Comparison of ENCODE assay signal across 20 cellular contexts in genomic region chr21:26123012-26123411, GRCh38. TPM values are rescaled to one million over a fixed set of nuclear protein-coding genes. Genes with fewer than 3 reads are reported as not detected.
A peak's percentile ranks its signal among the peaks of the same experiment; 100 is the strongest.
DNase-seq lines count a peak whose midpoint lies in the region; ATAC-seq and TF ChIP-seq lines count a peak whose summit lies in the region.
"Had no signal": no experiment of that assay in that cellular context is flagged by ENCODE, and none has a peak within 500 bp of the region (broad histone marks: within the 10 kb centered on the region; RNA-seq: fewer than 3 reads in every experiment).

No MANE protein-coding gene starts in this region.

- 30% methylated on average over 1 of the region's 1 CpG for WGBS in esophagus muscularis mucosa

- TF ChIP-seq POLR2A in esophagus muscularis mucosa (IDR thresholded peaks at IDR 0.05; ENCODE audit: low read depth): no peak

- H3K4me1 ChIP-seq in esophagus muscularis mucosa (peaks cover 52 to 70% (median 64%) of the 10 kb centered on the region in 4 donors), mucosa of descending colon (ENCODE audit: low read depth) (peaks cover 44% of the 10 kb centered on the region)
- H3K4me1 ChIP-seq in CD8-positive, alpha-beta memory T cell (ENCODE audit: insufficient read depth, low read length): no peaks in the 10 kb centered on the region

- TF ChIP-seq EP300 in esophagus muscularis mucosa (IDR thresholded peaks at IDR 0.05): no peak

- no peak overlapping the region for H3K4me3 Mint-ChIP-seq in CD8-positive, alpha-beta memory T cell

- POLR2A ChIA-PET in CD8-positive, alpha-beta memory T cell (lab: Charles Lee): no interaction called here

- intact Hi-C loops in esophagus muscularis mucosa (cut with DNase I) (no loop called here), mucosa of descending colon (cut with DNase I, micrococcal nuclease) (no loop called here)

- H3K9ac ChIP-seq in SK-N-MC (ENCODE audit: insufficient read length): no peak overlapping the region

- no peaks in the 10 kb centered on the region for H3K9me3 Mint-ChIP-seq in CD8-positive, alpha-beta memory T cell

- H3K36me3 Mint-ChIP-seq in CD8-positive, alpha-beta memory T cell: no peaks in the 10 kb centered on the region

- no peaks in the 10 kb centered on the region for H3K4me1 Mint-ChIP-seq in CD8-positive, alpha-beta memory T cell

- H3K36me3 ChIP-seq in SK-N-MC (ENCODE audit: insufficient read depth, low read length) (no peaks in the 10 kb centered on the region), esophagus muscularis mucosa (no peaks in the 10 kb centered on the region), mucosa of descending colon (ENCODE audit: low read depth) (no peaks in the 10 kb centered on the region)
- no peaks in the 10 kb centered on the region for H3K36me3 ChIP-seq in CD8-positive, alpha-beta memory T cell (ENCODE audit: insufficient read depth, low read length)

- ATAC-seq in mucosa of descending colon (peak; percentile 54), HG02678 (IDR thresholded peaks at IDR 0.05; ENCODE audit: unreplicated experiment) (no peak)

- peaks cover 3 to 8% of the 10 kb centered on the region in 2 donors for H3K27me3 Mint-ChIP-seq in CD8-positive, alpha-beta memory T cell

- H3K27ac Mint-ChIP-seq in CD8-positive, alpha-beta memory T cell: no peak overlapping the region

- peak; percentile 45 for DNase-seq in HCEC 1CT
- no peak for DNase-seq in SK-N-MC (ENCODE audit: low read depth, low spot score)
- no peak for DNase-seq in esophagus muscularis mucosa (ENCODE audit: extremely low spot score)
- DNase-seq in mucosa of descending colon: no peak
- DNase-seq in CD8-positive, alpha-beta memory T cell: no peak
- no peak for DNase-seq in putamen (ENCODE audit: low spot score)
- DNase-seq in dermis blood vessel endothelial cell: no peak
- DNase-seq: DMS153, EL, KG1, NCI-H1436, NCI-H2029, NCI-H2171, NCI-H446 treated with DMSO at 0.1 percent for 48 hours, NCI-H748 treated with DMSO at 0.1 percent for 48 hours, OCI-M1, SIG-M5 had no signal

- TF ChIP-seq CTCF in esophagus muscularis mucosa (IDR thresholded peaks at IDR 0.05) (no peak), mucosa of descending colon (IDR thresholded peaks at IDR 0.05) (no peak)

- H3K27me3 ChIP-seq in esophagus muscularis mucosa: no peaks in the 10 kb centered on the region
- no peaks in the 10 kb centered on the region for H3K27me3 ChIP-seq in CD8-positive, alpha-beta memory T cell (ENCODE audit: insufficient read depth, low read length, poor library complexity, severe bottlenecking)

- CTCF ChIA-PET in CD8-positive, alpha-beta memory T cell (lab: Charles Lee): no interaction called here

- no peaks in the 10 kb centered on the region for H3K9me3 ChIP-seq in SK-N-MC (ENCODE audit: low read depth, low read length)
- H3K9me3 ChIP-seq in esophagus muscularis mucosa: no peaks in the 10 kb centered on the region
- no peaks in the 10 kb centered on the region for H3K9me3 ChIP-seq in mucosa of descending colon
- no peaks in the 10 kb centered on the region for H3K9me3 ChIP-seq in CD8-positive, alpha-beta memory T cell (ENCODE audit: low read length)
- H3K9me3 ChIP-seq: HAP-1 had no signal

- H3K4me3 ChIP-seq in SK-N-MC: no peak overlapping the region
- H3K4me3 ChIP-seq in esophagus muscularis mucosa: no peak overlapping the region
- no peak overlapping the region for H3K4me3 ChIP-seq in mucosa of descending colon
- no peak overlapping the region for H3K4me3 ChIP-seq in CD8-positive, alpha-beta memory T cell (ENCODE audit: low read length)
- H3K4me3 ChIP-seq: HAP-1 had no signal

- 0 out of 2 replicates have a peak overlapping the region, but pooled peaks have one; percentile 3 for H3K27ac ChIP-seq in SK-N-MC
- peak overlapping the region in 3 of 4 donors; percentile 69 to 70 (median 70) for H3K27ac ChIP-seq in esophagus muscularis mucosa (replicated peaks in 1 of 4)
- no peak overlapping the region for H3K27ac ChIP-seq in CD8-positive, alpha-beta memory T cell (ENCODE audit: low read depth, low read length)
- H3K27ac ChIP-seq: C4-2B had no signal

RNA-seq across cellular contexts. Expression of gene APP, which starts 47.6 kb away (rescaled TPM):
- 100 to 1,000 TPM; 459 to 790 (median 624) TPM for total RNA-seq in esophagus muscularis mucosa
- 100 to 1,000 TPM; 573 to 666 (median 579) TPM for total RNA-seq in mucosa of descending colon
- total RNA-seq in CD8-positive, alpha-beta memory T cell: 10 to 100 TPM; 15.2 to 15.3 TPM
- polyA plus RNA-seq in CD8-positive, alpha-beta memory T cell: 5.3 TPM
- 1,370 and 1,419 TPM in 2 replicates for total RNA-seq in dermis blood vessel endothelial cell

Comparison
In these comparisons a context has a peak if more than half of its experiments do, and no peak if none do; other contexts are left out.
1. RNA of gene APP, which starts 47.6 kb away (total RNA-seq): 1,370 to 1,419 TPM in dermis blood vessel endothelial cell, 459 to 790 TPM in esophagus muscularis mucosa and 573 to 666 TPM in mucosa of descending colon; 15.2 to 15.3 TPM in CD8-positive, alpha-beta memory T cell; every median in the first group is over 10 times any median in the second.